20 cellular contexts compared by ENCODE assay signal in genomic region chr20:64247970-64248841, GRCh38. TPM values are rescaled to one million over a fixed set of nuclear protein-coding genes. Genes with fewer than 3 reads are reported as not detected.
DNase-seq lines count a peak whose midpoint lies in the region; ATAC-seq and TF ChIP-seq lines count a peak whose summit lies in the region.
"Had no signal": no experiment of that assay in that cellular context is flagged by ENCODE, and none has a peak within 500 bp of the region (broad histone marks: within the 10 kb centered on the region; RNA-seq: fewer than 3 reads in every experiment).

No MANE protein-coding gene starts in this region.

- no peaks in the 10 kb centered on the region for H3K36me3 Mint-ChIP-seq in osteocyte (ENCODE audit: unreplicated experiment)
- H3K36me3 Mint-ChIP-seq: activated naive CD8-positive, alpha-beta T cell treated with anti-CD3 and anti-CD28 coated beads for 36 hours had no signal

- H3K27ac Mint-ChIP-seq in osteocyte (ENCODE audit: unreplicated experiment): no peak overlapping the region
- H3K27ac Mint-ChIP-seq: activated naive CD8-positive, alpha-beta T cell treated with anti-CD3 and anti-CD28 coated beads for 36 hours had no signal

- H3K4me1 Mint-ChIP-seq in osteocyte (ENCODE audit: unreplicated experiment): no peaks in the 10 kb centered on the region

- H3K9me3 Mint-ChIP-seq in osteocyte (ENCODE audit: unreplicated experiment): no peaks in the 10 kb centered on the region
- H3K9me3 Mint-ChIP-seq: activated naive CD8-positive, alpha-beta T cell treated with anti-CD3 and anti-CD28 coated beads for 36 hours had no signal

- DNase-seq in NCI-H82 (lab: John Stamatoyannopoulos, UW) (peak; percentile 52), NCI-H82 treated with DMSO at 0.1 percent for 48 hours (lab: John Stamatoyannopoulos, UW; ENCODE audit: unreplicated experiment) (no peak), MV-4-11 (lab: John Stamatoyannopoulos, UW) (peak; percentile 38), ecto neural progenitor cell (ENCODE audit: low spot score) (peak; percentile 41), osteocyte (ENCODE audit: extremely low spot score, unreplicated experiment) (peak; percentile 71), GM19238 (ENCODE audit: insufficient read length, low spot score) (no peak), iPS-NIHi7 (ENCODE audit: extremely low spot score) (no peak)
- DNase-seq: 8988T; activated naive CD8-positive, alpha-beta T cell treated with anti-CD3 and anti-CD28 coated beads for 36 hours; BE2C; COR-L47; effector CD4-positive, alpha-beta T cell; hippocampal formation; lower lobe of right lung; NCI-H1436; NCI-H510A treated with DMSO at 0.1 percent for 48 hours; retina; Right ventricle myocardium superior; upper lobe of left lung had no signal

- H3K27me3 Mint-ChIP-seq in osteocyte (ENCODE audit: unreplicated experiment): peaks cover 62% of the 10 kb centered on the region
- H3K27me3 Mint-ChIP-seq: activated naive CD8-positive, alpha-beta T cell treated with anti-CD3 and anti-CD28 coated beads for 36 hours had no signal

- H3K4me3 Mint-ChIP-seq in osteocyte (ENCODE audit: unreplicated experiment): no peak overlapping the region
- H3K4me3 Mint-ChIP-seq: activated naive CD8-positive, alpha-beta T cell treated with anti-CD3 and anti-CD28 coated beads for 36 hours had no signal

- TF ChIP-seq CTCF in osteocyte (IDR thresholded peaks at IDR 0.05): no peak

- no peak for ATAC-seq in HG02973 (IDR thresholded peaks at IDR 0.05; ENCODE audit: unreplicated experiment)
- ATAC-seq: lower lobe of right lung had no signal

RNA-seq across cellular contexts. Expression of gene PCMTD2, which starts 7.3 kb away (rescaled TPM):
- total RNA-seq in osteocyte: 94.6 and 96.7 TPM in 2 replicates

Comparison
In these comparisons a context has a peak if more than half of its experiments do, and no peak if none do; other contexts are left out.
1. DNase-seq: peak in NCI-H82 (single experiment), MV-4-11 (single experiment), ecto neural progenitor cell (single experiment) and osteocyte (single experiment); none in NCI-H82 treated with DMSO at 0.1 percent for 48 hours (single experiment), GM19238 (single experiment) and iPS-NIHi7 (single experiment).